Comparison of ENCODE assay signal across 1 cellular context in the genomic region with DNA sequence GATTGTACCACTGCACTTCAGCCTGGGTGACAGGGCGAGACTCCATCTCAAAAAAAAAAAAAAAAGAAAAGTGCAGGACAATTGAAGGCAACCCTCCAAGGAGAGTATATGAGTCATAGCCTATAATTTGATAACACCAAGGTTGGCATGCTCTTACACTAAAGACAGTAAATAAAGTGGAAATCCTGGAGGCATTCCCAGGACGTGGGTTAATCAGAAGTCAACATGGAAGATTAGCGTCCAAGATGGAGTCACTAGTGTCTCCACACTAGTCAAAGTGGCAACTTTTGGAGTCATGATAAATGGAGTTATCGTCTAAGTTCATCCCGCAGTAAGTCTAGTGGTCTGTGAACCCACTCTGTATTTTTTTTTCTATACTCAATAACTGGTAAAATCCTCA.
TF ChIP-seq lines count a peak whose summit lies in the region.

No MANE protein-coding gene starts in this region.

TF ChIP-seq in SK-N-SH treated with all-trans-retinoic acid at 6 μM for 48 hours, 23 proteins besides CTCF, POLR2A, EP300 and RAD21 (continued from another document):
- TF ChIP-seq, protein P1, sequence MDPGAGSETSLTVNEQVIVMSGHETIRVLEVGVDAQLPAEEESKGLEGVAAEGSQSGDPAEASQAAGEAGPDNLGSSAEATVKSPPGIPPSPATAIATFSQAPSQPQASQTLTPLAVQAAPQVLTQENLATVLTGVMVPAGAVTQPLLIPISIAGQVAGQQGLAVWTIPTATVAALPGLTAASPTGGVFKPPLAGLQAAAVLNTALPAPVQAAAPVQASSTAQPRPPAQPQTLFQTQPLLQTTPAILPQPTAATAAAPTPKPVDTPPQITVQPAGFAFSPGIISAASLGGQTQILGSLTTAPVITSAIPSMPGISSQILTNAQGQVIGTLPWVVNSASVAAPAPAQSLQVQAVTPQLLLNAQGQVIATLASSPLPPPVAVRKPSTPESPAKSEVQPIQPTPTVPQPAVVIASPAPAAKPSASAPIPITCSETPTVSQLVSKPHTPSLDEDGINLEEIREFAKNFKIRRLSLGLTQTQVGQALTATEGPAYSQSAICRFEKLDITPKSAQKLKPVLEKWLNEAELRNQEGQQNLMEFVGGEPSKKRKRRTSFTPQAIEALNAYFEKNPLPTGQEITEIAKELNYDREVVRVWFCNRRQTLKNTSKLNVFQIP (CRISPR knock-in tag; IDR thresholded peaks at IDR 0.05; ENCODE audit: borderline replicate concordance, low read depth), result no peak; the same call in 1 of the 2 replicates
- TF ChIP-seq RARB (CRISPR knock-in tag; IDR thresholded peaks at IDR 0.05), result peak; percentile 99
- peak; percentile 85; the same call in 1 of the 2 replicates for TF ChIP-seq ESRRG (CRISPR knock-in tag; IDR thresholded peaks at IDR 0.05)
- TF ChIP-seq, protein P2, sequence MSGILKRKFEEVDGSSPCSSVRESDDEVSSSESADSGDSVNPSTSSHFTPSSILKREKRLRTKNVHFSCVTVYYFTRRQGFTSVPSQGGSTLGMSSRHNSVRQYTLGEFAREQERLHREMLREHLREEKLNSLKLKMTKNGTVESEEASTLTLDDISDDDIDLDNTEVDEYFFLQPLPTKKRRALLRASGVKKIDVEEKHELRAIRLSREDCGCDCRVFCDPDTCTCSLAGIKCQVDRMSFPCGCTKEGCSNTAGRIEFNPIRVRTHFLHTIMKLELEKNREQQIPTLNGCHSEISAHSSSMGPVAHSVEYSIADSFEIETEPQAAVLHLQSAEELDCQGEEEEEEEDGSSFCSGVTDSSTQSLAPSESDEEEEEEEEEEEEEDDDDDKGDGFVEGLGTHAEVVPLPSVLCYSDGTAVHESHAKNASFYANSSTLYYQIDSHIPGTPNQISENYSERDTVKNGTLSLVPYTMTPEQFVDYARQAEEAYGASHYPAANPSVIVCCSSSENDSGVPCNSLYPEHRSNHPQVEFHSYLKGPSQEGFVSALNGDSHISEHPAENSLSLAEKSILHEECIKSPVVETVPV (CRISPR knock-in tag; IDR thresholded peaks at IDR 0.05), result peak; percentile 91
- TF ChIP-seq, protein P3, sequence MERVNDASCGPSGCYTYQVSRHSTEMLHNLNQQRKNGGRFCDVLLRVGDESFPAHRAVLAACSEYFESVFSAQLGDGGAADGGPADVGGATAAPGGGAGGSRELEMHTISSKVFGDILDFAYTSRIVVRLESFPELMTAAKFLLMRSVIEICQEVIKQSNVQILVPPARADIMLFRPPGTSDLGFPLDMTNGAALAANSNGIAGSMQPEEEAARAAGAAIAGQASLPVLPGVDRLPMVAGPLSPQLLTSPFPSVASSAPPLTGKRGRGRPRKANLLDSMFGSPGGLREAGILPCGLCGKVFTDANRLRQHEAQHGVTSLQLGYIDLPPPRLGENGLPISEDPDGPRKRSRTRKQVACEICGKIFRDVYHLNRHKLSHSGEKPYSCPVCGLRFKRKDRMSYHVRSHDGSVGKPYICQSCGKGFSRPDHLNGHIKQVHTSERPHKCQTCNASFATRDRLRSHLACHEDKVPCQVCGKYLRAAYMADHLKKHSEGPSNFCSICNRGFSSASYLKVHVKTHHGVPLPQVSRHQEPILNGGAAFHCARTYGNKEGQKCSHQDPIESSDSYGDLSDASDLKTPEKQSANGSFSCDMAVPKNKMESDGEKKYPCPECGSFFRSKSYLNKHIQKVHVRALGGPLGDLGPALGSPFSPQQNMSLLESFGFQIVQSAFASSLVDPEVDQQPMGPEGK (CRISPR knock-in tag; IDR thresholded peaks at IDR 0.05; ENCODE audit: borderline replicate concordance), result peak; percentile 98
- TF ChIP-seq GLIS3 (CRISPR knock-in tag; IDR thresholded peaks at IDR 0.05), result peak; percentile 99
- TF ChIP-seq PPARA (CRISPR knock-in tag; IDR thresholded peaks at IDR 0.05; ENCODE audit: borderline replicate concordance), result no peak
- TF ChIP-seq, protein P4, sequence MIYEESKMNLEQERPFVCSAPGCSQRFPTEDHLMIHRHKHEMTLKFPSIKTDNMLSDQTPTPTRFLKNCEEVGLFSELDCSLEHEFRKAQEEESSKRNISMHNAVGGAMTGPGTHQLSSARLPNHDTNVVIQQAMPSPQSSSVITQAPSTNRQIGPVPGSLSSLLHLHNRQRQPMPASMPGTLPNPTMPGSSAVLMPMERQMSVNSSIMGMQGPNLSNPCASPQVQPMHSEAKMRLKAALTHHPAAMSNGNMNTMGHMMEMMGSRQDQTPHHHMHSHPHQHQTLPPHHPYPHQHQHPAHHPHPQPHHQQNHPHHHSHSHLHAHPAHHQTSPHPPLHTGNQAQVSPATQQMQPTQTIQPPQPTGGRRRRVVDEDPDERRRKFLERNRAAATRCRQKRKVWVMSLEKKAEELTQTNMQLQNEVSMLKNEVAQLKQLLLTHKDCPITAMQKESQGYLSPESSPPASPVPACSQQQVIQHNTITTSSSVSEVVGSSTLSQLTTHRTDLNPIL (CRISPR knock-in tag; IDR thresholded peaks at IDR 0.05; ENCODE audit: low read depth), result peak; percentile 88
- TF ChIP-seq ZFP3 (CRISPR knock-in tag; IDR thresholded peaks at IDR 0.05), result peak; percentile 98
